Comparison of ENCODE assay signal across 1 cellular context in genomic region chr19:11401808-11402543, GRCh38.
TF ChIP-seq lines count a peak whose summit lies in the region.

No MANE protein-coding gene starts in this region.

TF ChIP-seq in K562, 482 proteins besides CTCF, POLR2A, EP300 and RAD21 (continues in another document):
- TF ChIP-seq ZNF445 (CRISPR knock-in tag; IDR thresholded peaks at IDR 0.05; ENCODE audit: low read depth) (no peak), NR2C1 (IDR thresholded peaks at IDR 0.05) (peak; percentile 99), NR2C1 (tag; IDR thresholded peaks at IDR 0.05) (peak; percentile 100), ESRRA (IDR thresholded peaks at IDR 0.05; ENCODE audit: borderline replicate concordance, low read depth) (peak; percentile 99), ZNF253 (CRISPR knock-in tag; conservative IDR thresholded peaks at IDR 0.05) (no peak), ZNF175 (CRISPR knock-in tag; IDR thresholded peaks at IDR 0.05; ENCODE audit: low read depth) (no peak), SIX5 (IDR thresholded peaks at IDR 0.05; ENCODE audit: borderline replicate concordance in 1 of 2, insufficient read depth in 1 of 2, low read depth in 1 of 2, low read length in 2 of 2) (no peak), KLF6 (CRISPR knock-in tag; IDR thresholded peaks at IDR 0.05; ENCODE audit: borderline replicate concordance) (no peak), GATA2 (CRISPR knock-in tag; IDR thresholded peaks at IDR 0.05) (no peak), TAF9B (IDR thresholded peaks at IDR 0.05; ENCODE audit: partially characterized antibody) (no peak), EZH2 (IDR thresholded peaks at IDR 0.05; ENCODE audit: borderline replicate concordance, low read depth, low read length) (no peak), NR2C2 (CRISPR knock-in tag; IDR thresholded peaks at IDR 0.05) (peak; percentile 99), NR2C2 (tag; IDR thresholded peaks at IDR 0.05) (peak; percentile 98), ZNF121 (CRISPR knock-in tag; conservative IDR thresholded peaks at IDR 0.05) (no peak), ZNF408 (CRISPR knock-in tag; IDR thresholded peaks at IDR 0.05; ENCODE audit: low read depth) (no peak), ZNF778 (CRISPR knock-in tag; IDR thresholded peaks at IDR 0.05) (no peak), TRIM24 (IDR thresholded peaks at IDR 0.05) (peak; percentile 77 to 88; a peak in 3 of 4 replicates), CBX3 (IDR thresholded peaks at IDR 0.05; ENCODE audit: borderline replicate concordance in 1 of 2, low read length in 2 of 2) (no peak), ZHX1 (conservative IDR thresholded peaks at IDR 0.05; ENCODE audit: low read length) (no peak), MCM7 (IDR thresholded peaks at IDR 0.05) (no peak), MBD2 (IDR thresholded peaks at IDR 0.05; ENCODE audit: borderline replicate concordance, low read depth) (no peak), MTA2 (IDR thresholded peaks at IDR 0.05; ENCODE audit: low read depth) (peak; percentile 70), ARID3B (CRISPR knock-in tag; IDR thresholded peaks at IDR 0.05; ENCODE audit: borderline replicate concordance) (no peak), BRD4 (IDR thresholded peaks at IDR 0.05) (no peak), CHD1 (IDR thresholded peaks at IDR 0.05; ENCODE audit: low read length) (no peak), ZBTB7A (IDR thresholded peaks at IDR 0.05; ENCODE audit: borderline replicate concordance, control insufficient read depth, low read depth, low read length) (0 out of 2 replicates have a peak, but pooled peaks have one; percentile 30), AFF1 (IDR thresholded peaks at IDR 0.05; ENCODE audit: low read depth in 1 of 2, partially characterized antibody in 2 of 2) (no peak), NCOR1 (IDR thresholded peaks at IDR 0.05) (no peak), RUNX1 (IDR thresholded peaks at IDR 0.05; ENCODE audit: low read depth) (no peak), FOXA1 (IDR thresholded peaks at IDR 0.05; ENCODE audit: borderline replicate concordance) (no peak), DIDO1 (tag; IDR thresholded peaks at IDR 0.05; ENCODE audit: low read depth) (0 out of 2 replicates have a peak, but pooled peaks have one; percentile 26), CXXC5 (CRISPR knock-in tag; IDR thresholded peaks at IDR 0.05) (no peak), EP400 (IDR thresholded peaks at IDR 0.05) (no peak), CBFB (CRISPR knock-in tag; IDR thresholded peaks at IDR 0.05) (no peak), KAT8 (IDR thresholded peaks at IDR 0.05; ENCODE audit: low read depth) (no peak), CBX2 (IDR thresholded peaks at IDR 0.05; ENCODE audit: insufficient read depth, low read length, poor library complexity, severe bottlenecking) (no peak), KLF1 (tag; IDR thresholded peaks at IDR 0.05) (no peak), PTRF (tag; IDR thresholded peaks at IDR 0.05) (no peak), NR2F6 (CRISPR knock-in tag; IDR thresholded peaks at IDR 0.05) (0 out of 2 replicates have a peak, but pooled peaks have one; percentile 68), POLR2B (IDR thresholded peaks at IDR 0.05; ENCODE audit: low read depth, partially characterized antibody) (no peak), ZNF263 (CRISPR knock-in tag; IDR thresholded peaks at IDR 0.05; ENCODE audit: borderline replicate concordance) (no peak), NFIC (IDR thresholded peaks at IDR 0.05) (peak; percentile 47), ZKSCAN8 (CRISPR knock-in tag; IDR thresholded peaks at IDR 0.05) (no peak), ZNF57 (CRISPR knock-in tag; IDR thresholded peaks at IDR 0.05) (no peak), EWSR1 (IDR thresholded peaks at IDR 0.05; ENCODE audit: borderline replicate concordance, low read depth, partially characterized antibody) (no peak), PPARD (CRISPR knock-in tag; IDR thresholded peaks at IDR 0.05) (no peak), SNRNP70 (optimal IDR thresholded peaks at IDR 0.05; ENCODE audit: low read depth, low read length) (no peak), HEY1 (CRISPR knock-in tag; IDR thresholded peaks at IDR 0.05; ENCODE audit: borderline replicate concordance) (no peak)
- TF ChIP-seq, protein P1, sequence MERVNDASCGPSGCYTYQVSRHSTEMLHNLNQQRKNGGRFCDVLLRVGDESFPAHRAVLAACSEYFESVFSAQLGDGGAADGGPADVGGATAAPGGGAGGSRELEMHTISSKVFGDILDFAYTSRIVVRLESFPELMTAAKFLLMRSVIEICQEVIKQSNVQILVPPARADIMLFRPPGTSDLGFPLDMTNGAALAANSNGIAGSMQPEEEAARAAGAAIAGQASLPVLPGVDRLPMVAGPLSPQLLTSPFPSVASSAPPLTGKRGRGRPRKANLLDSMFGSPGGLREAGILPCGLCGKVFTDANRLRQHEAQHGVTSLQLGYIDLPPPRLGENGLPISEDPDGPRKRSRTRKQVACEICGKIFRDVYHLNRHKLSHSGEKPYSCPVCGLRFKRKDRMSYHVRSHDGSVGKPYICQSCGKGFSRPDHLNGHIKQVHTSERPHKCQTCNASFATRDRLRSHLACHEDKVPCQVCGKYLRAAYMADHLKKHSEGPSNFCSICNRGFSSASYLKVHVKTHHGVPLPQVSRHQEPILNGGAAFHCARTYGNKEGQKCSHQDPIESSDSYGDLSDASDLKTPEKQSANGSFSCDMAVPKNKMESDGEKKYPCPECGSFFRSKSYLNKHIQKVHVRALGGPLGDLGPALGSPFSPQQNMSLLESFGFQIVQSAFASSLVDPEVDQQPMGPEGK (CRISPR knock-in tag; IDR thresholded peaks at IDR 0.05; ENCODE audit: borderline replicate concordance): no peak
- TF ChIP-seq, protein P2, sequence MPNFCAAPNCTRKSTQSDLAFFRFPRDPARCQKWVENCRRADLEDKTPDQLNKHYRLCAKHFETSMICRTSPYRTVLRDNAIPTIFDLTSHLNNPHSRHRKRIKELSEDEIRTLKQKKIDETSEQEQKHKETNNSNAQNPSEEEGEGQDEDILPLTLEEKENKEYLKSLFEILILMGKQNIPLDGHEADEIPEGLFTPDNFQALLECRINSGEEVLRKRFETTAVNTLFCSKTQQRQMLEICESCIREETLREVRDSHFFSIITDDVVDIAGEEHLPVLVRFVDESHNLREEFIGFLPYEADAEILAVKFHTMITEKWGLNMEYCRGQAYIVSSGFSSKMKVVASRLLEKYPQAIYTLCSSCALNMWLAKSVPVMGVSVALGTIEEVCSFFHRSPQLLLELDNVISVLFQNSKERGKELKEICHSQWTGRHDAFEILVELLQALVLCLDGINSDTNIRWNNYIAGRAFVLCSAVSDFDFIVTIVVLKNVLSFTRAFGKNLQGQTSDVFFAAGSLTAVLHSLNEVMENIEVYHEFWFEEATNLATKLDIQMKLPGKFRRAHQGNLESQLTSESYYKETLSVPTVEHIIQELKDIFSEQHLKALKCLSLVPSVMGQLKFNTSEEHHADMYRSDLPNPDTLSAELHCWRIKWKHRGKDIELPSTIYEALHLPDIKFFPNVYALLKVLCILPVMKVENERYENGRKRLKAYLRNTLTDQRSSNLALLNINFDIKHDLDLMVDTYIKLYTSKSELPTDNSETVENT (CRISPR knock-in tag; IDR thresholded peaks at IDR 0.05): no peak
- TF ChIP-seq, protein P3, sequence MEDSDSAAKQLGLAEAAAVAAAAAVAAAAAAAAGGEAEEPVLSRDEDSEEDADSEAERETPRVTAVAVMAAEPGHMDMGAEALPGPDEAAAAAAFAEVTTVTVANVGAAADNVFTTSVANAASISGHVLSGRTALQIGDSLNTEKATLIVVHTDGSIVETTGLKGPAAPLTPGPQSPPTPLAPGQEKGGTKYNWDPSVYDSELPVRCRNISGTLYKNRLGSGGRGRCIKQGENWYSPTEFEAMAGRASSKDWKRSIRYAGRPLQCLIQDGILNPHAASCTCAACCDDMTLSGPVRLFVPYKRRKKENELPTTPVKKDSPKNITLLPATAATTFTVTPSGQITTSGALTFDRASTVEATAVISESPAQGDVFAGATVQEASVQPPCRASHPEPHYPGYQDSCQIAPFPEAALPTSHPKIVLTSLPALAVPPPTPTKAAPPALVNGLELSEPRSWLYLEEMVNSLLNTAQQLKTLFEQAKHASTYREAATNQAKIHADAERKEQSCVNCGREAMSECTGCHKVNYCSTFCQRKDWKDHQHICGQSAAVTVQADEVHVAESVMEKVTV (CRISPR knock-in tag; IDR thresholded peaks at IDR 0.05): no peak
- TF ChIP-seq, protein P4, sequence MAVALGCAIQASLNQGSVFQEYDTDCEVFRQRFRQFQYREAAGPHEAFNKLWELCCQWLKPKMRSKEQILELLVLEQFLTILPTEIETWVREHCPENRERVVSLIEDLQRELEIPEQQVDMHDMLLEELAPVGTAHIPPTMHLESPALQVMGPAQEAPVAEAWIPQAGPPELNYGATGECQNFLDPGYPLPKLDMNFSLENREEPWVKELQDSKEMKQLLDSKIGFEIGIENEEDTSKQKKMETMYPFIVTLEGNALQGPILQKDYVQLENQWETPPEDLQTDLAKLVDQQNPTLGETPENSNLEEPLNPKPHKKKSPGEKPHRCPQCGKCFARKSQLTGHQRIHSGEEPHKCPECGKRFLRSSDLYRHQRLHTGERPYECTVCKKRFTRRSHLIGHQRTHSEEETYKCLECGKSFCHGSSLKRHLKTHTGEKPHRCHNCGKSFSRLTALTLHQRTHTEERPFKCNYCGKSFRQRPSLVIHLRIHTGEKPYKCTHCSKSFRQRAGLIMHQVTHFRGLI (CRISPR knock-in tag; IDR thresholded peaks at IDR 0.05): no peak
- TF ChIP-seq, protein P5, sequence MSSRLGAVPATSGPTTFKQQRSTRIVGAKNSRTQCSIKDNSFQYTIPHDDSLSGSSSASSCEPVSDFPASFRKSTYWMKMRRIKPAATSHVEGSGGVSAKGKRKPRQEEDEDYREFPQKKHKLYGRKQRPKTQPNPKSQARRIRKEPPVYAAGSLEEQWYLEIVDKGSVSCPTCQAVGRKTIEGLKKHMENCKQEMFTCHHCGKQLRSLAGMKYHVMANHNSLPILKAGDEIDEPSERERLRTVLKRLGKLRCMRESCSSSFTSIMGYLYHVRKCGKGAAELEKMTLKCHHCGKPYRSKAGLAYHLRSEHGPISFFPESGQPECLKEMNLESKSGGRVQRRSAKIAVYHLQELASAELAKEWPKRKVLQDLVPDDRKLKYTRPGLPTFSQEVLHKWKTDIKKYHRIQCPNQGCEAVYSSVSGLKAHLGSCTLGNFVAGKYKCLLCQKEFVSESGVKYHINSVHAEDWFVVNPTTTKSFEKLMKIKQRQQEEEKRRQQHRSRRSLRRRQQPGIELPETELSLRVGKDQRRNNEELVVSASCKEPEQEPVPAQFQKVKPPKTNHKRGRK (tag; IDR thresholded peaks at IDR 0.05): no peak
